Comparison of ENCODE assay signal across 19 cellular contexts in genomic region chr19:35712529-35712909, GRCh38. TPM values are rescaled to one million over a fixed set of nuclear protein-coding genes. Genes with fewer than 3 reads are reported as not detected.
A peak's percentile ranks its signal among the peaks of the same experiment; 100 is the strongest.
DNase-seq lines count a peak whose midpoint lies in the region; ATAC-seq and TF ChIP-seq lines count a peak whose summit lies in the region.
"Had no signal": no experiment of that assay in that cellular context is flagged by ENCODE, and none has a peak within 500 bp of the region (broad histone marks: within the 10 kb centered on the region; RNA-seq: fewer than 3 reads in every experiment).

No MANE protein-coding gene starts in this region.

- H3K4me1 ChIP-seq in GM23338 (ENCODE audit: insufficient read depth) (peaks cover 39% of the 10 kb centered on the region), smooth muscle cell (ENCODE audit: low read depth) (peaks cover 6% of the 10 kb centered on the region)

- H3K27me3 Mint-ChIP-seq in activated CD4-positive, alpha-beta T cell treated with anti-CD3 and anti-CD28 coated beads for 36 hours = no peaks in the 10 kb centered on the region
- H3K27me3 Mint-ChIP-seq in activated CD4-positive, alpha-beta T cell treated with anti-CD3 and anti-CD28 coated beads, Interleukin-2, amount 10 ng/mL, durations not matched to agents 7 days and 5 days = no peaks in the 10 kb centered on the region
- no peaks in the 10 kb centered on the region for H3K27me3 Mint-ChIP-seq in activated naive CD8-positive, alpha-beta T cell
- peaks cover 19% of the 10 kb centered on the region for H3K27me3 Mint-ChIP-seq in GM23338 (ENCODE audit: insufficient read depth, low read depth, poor library complexity)

- POLR2A ChIA-PET in activated CD4-positive, alpha-beta T cell treated with anti-CD3 and anti-CD28 coated beads for 36 hours (lab: Charles Lee) = interaction anchor here (0.6 to 4.0 kb wide), 9 partner anchors 11 to 724 kb away, joined by 3 to 34 read pairs (median 5); partner anchors contain the start of genes IGFLR1 and LIN37
- POLR2A ChIA-PET in activated CD4-positive, alpha-beta T cell treated with anti-CD3 and anti-CD28 coated beads, Interleukin-2, amount 10 ng/mL, durations not matched to agents 7 days and 5 days (lab: Charles Lee) = interaction anchor here (0.6 to 4.3 kb wide), 2 partner anchors 10 to 16 kb away, joined by 3 to 31 read pairs; no protein-coding TSS in a partner anchor

- intact Hi-C loops in activated CD4-positive, alpha-beta T cell treated with anti-CD3 and anti-CD28 coated beads for 36 hours (cut with DNase I, micrococcal nuclease) = loop anchor here (5.0 to 10.0 kb wide), 3 partner anchors 165 to 775 kb away; partner anchors contain the start of genes OVOL3 (in 1 of the 2), POLR2I (in 1 of the 2), TBCB (in 1 of the 2) and TMEM147 (in 1 of the 2)

- H3K27me3 ChIP-seq in GM23338 (ENCODE audit: insufficient read depth) (no peaks in the 10 kb centered on the region), smooth muscle cell (ENCODE audit: low read depth) (no peaks in the 10 kb centered on the region)
- H3K27me3 ChIP-seq: esophagus squamous epithelium, MG63, SJCRH30 had no signal

- H3K27ac ChIP-seq in GM23338 (ENCODE audit: low read depth) (no peak overlapping the region), smooth muscle cell (ENCODE audit: low read depth) (no peak overlapping the region)
- H3K27ac ChIP-seq: SJCRH30 had no signal

- H3K9me3 ChIP-seq in smooth muscle cell (replicated peaks; ENCODE audit: low read depth) = no peaks in the 10 kb centered on the region
- H3K9me3 ChIP-seq: esophagus squamous epithelium, MG63, SJCRH30 had no signal

- 90% methylated on average over 3 of the region's 3 CpGs for WGBS in smooth muscle cell (ENCODE audit: low lambda C conversion rate)

- peaks cover 2% of the 10 kb centered on the region for H3K9me3 Mint-ChIP-seq in activated CD4-positive, alpha-beta T cell treated with anti-CD3 and anti-CD28 coated beads for 36 hours (ENCODE audit: low read depth)
- H3K9me3 Mint-ChIP-seq in activated CD4-positive, alpha-beta T cell treated with anti-CD3 and anti-CD28 coated beads, Interleukin-2, amount 10 ng/mL, durations not matched to agents 7 days and 5 days = no peaks in the 10 kb centered on the region
- H3K9me3 Mint-ChIP-seq in activated naive CD8-positive, alpha-beta T cell (ENCODE audit: low read depth) = no peaks in the 10 kb centered on the region
- H3K9me3 Mint-ChIP-seq in GM23338 = no peaks in the 10 kb centered on the region
- H3K9me3 Mint-ChIP-seq: nephron had no signal

- H3K36me3 ChIP-seq in GM23338 (ENCODE audit: insufficient read depth) (no peaks in the 10 kb centered on the region), smooth muscle cell (ENCODE audit: low read depth) (no peaks in the 10 kb centered on the region)
- H3K36me3 ChIP-seq: esophagus squamous epithelium, MG63, SJCRH30 had no signal

- peaks cover 42% of the 10 kb centered on the region for H3K36me3 Mint-ChIP-seq in activated CD4-positive, alpha-beta T cell treated with anti-CD3 and anti-CD28 coated beads for 36 hours (ENCODE audit: low read depth)
- peaks cover 6% of the 10 kb centered on the region for H3K36me3 Mint-ChIP-seq in activated CD4-positive, alpha-beta T cell treated with anti-CD3 and anti-CD28 coated beads, Interleukin-2, amount 10 ng/mL, durations not matched to agents 7 days and 5 days (ENCODE audit: low read depth)
- peaks cover 7% of the 10 kb centered on the region for H3K36me3 Mint-ChIP-seq in activated naive CD8-positive, alpha-beta T cell
- peaks cover 3% of the 10 kb centered on the region; the same call in 1 of the 3 replicates for H3K36me3 Mint-ChIP-seq in GM23338 (ENCODE audit: low read depth)

- H2AFZ ChIP-seq in GM23338 (no peak overlapping the region), smooth muscle cell (ENCODE audit: low read depth) (no peak overlapping the region)

- H3F3A ChIP-seq in GM23338 (replicated peaks; ENCODE audit: low read depth) (peaks cover 10% of the 10 kb centered on the region; the same call in 1 of the 2 replicates), smooth muscle cell (ENCODE audit: low read depth) (no peaks in the 10 kb centered on the region)

- peak; percentile 78 for DNase-seq in activated CD4-positive, alpha-beta T cell treated with anti-CD3 and anti-CD28 coated beads for 36 hours
- no peak for DNase-seq in activated CD4-positive, alpha-beta T cell treated with anti-CD3 and anti-CD28 coated beads, Interleukin-2, amount 50 U/mL, for 4 hours
- DNase-seq in activated CD4-positive, alpha-beta T cell treated with anti-CD3 and anti-CD28 coated beads, Interleukin-2, amount 10 ng/mL, durations not matched to agents 7 days and 5 days = no peak
- peak; percentile 38 to 50 for DNase-seq in stimulated activated CD8-positive, alpha-beta memory T cell treated with anti-CD3 and anti-CD28 coated beads, Interleukin-2, amount 100 ng/mL, for 48 hours (ENCODE audit: low read depth in 2 of 2)
- DNase-seq in GM23338 (ENCODE audit: low spot score) (no peak), smooth muscle cell (lab: John Stamatoyannopoulos, UW; ENCODE audit: unreplicated experiment) (no peak)
- DNase-seq: amygdala, cortex of kidney, DMS 273 treated with DMSO at 0.1 percent for 48 hours, esophagus squamous epithelium, hippocampal formation, MG63, SJCRH30, trophoblast cell had no signal

- H4K20me1 ChIP-seq in GM23338 (replicated peaks; ENCODE audit: insufficient read depth) = no peaks in the 10 kb centered on the region; the same call in 1 of the 2 replicates
- H4K20me1 ChIP-seq in smooth muscle cell (ENCODE audit: low read depth) = no peaks in the 10 kb centered on the region

- TF ChIP-seq CTCF in GM23338 (conservative IDR thresholded peaks at IDR 0.05; ENCODE audit: low read depth in 2 of 2) (no peak), smooth muscle cell (IDR thresholded peaks at IDR 0.05; ENCODE audit: borderline replicate concordance, insufficient read depth, poor library complexity, severe bottlenecking) (no peak)

- H3K9ac ChIP-seq in smooth muscle cell (ENCODE audit: low read depth) = no peak overlapping the region

- no peaks in the 10 kb centered on the region for H3K9me2 ChIP-seq in GM23338 (ENCODE audit: insufficient read depth)

- H3K79me2 ChIP-seq in GM23338 (replicated peaks; ENCODE audit: insufficient read depth) (no peaks in the 10 kb centered on the region), smooth muscle cell (ENCODE audit: low read depth) (no peaks in the 10 kb centered on the region)

- CTCF ChIA-PET in activated CD4-positive, alpha-beta T cell treated with anti-CD3 and anti-CD28 coated beads for 36 hours (lab: Charles Lee) = interaction anchor here (0.6 to 8.6 kb wide), 6 partner anchors 10 to 65 kb away, joined by 3 to 106 read pairs (median 11); partner anchors contain the start of genes COX6B1, LIN37, PSENEN and U2AF1L4
- CTCF ChIA-PET in activated CD4-positive, alpha-beta T cell treated with anti-CD3 and anti-CD28 coated beads, Interleukin-2, amount 10 ng/mL, durations not matched to agents 7 days and 5 days (lab: Charles Lee) = interaction anchor here (0.6 to 6.0 kb wide), 9 partner anchors 7 to 276 kb away, joined by 3 to 72 read pairs (median 4); partner anchors contain the start of genes IGFLR1, LIN37 and ZBTB32

- H3K4me3 Mint-ChIP-seq in activated CD4-positive, alpha-beta T cell treated with anti-CD3 and anti-CD28 coated beads for 36 hours = peak overlapping the region; percentile 97
- H3K4me3 Mint-ChIP-seq in activated CD4-positive, alpha-beta T cell treated with anti-CD3 and anti-CD28 coated beads, Interleukin-2, amount 10 ng/mL, durations not matched to agents 7 days and 5 days = peak overlapping the region; percentile 87
- H3K4me3 Mint-ChIP-seq in activated naive CD8-positive, alpha-beta T cell = peak overlapping the region; percentile 93
- H3K4me3 Mint-ChIP-seq in GM23338 = no peak overlapping the region

- H3K4me1 Mint-ChIP-seq in activated CD4-positive, alpha-beta T cell treated with anti-CD3 and anti-CD28 coated beads for 36 hours = peaks cover 43% of the 10 kb centered on the region
- peaks cover 70% of the 10 kb centered on the region for H3K4me1 Mint-ChIP-seq in activated CD4-positive, alpha-beta T cell treated with anti-CD3 and anti-CD28 coated beads, Interleukin-2, amount 10 ng/mL, durations not matched to agents 7 days and 5 days
- H3K4me1 Mint-ChIP-seq in activated naive CD8-positive, alpha-beta T cell (ENCODE audit: low read depth) = peaks cover 53% of the 10 kb centered on the region
- peaks cover 47% of the 10 kb centered on the region for H3K4me1 Mint-ChIP-seq in GM23338

- peak overlapping the region; percentile 100 for H3K27ac Mint-ChIP-seq in activated CD4-positive, alpha-beta T cell treated with anti-CD3 and anti-CD28 coated beads for 36 hours
- peak overlapping the region; percentile 99 for H3K27ac Mint-ChIP-seq in activated CD4-positive, alpha-beta T cell treated with anti-CD3 and anti-CD28 coated beads, Interleukin-2, amount 10 ng/mL, durations not matched to agents 7 days and 5 days
- peak overlapping the region; percentile 99 for H3K27ac Mint-ChIP-seq in activated naive CD8-positive, alpha-beta T cell
- H3K27ac Mint-ChIP-seq in GM23338 = no peak overlapping the region
- H3K27ac Mint-ChIP-seq: nephron had no signal

- no peak overlapping the region for H3K4me2 ChIP-seq in GM23338
- no peak overlapping the region for H3K4me2 ChIP-seq in smooth muscle cell

- ATAC-seq in activated CD4-positive, alpha-beta T cell treated with anti-CD3 and anti-CD28 coated beads for 36 hours = no peak
- no peak for ATAC-seq in GM23338
- ATAC-seq in HG02678 (IDR thresholded peaks at IDR 0.05; ENCODE audit: unreplicated experiment) = no peak
- ATAC-seq: left lobe of liver had no signal

- H3K4me3 ChIP-seq in GM23338 = no peak overlapping the region
- no peak overlapping the region for H3K4me3 ChIP-seq in smooth muscle cell
- H3K4me3 ChIP-seq: esophagus squamous epithelium, MG63, SJCRH30 had no signal

RNA-seq across cellular contexts. Expression of gene KMT2B, which starts 5.3 kb away (rescaled TPM):
- total RNA-seq in activated CD4-positive, alpha-beta T cell treated with anti-CD3 and anti-CD28 coated beads for 36 hours = 10 to 100 TPM; 48.6 to 49.4 TPM
- 10 to 100 TPM; 65.1 to 67.2 TPM for total RNA-seq in activated CD4-positive, alpha-beta T cell treated with anti-CD3 and anti-CD28 coated beads, Interleukin-2, amount 10 ng/mL, durations not matched to agents 7 days and 5 days
- 36.2 and 49.8 TPM in 2 replicates for total RNA-seq in GM23338 (2014; rRNA removed; shearing (Covaris generic))
- polyA plus RNA-seq in GM23338 (2016; fragmentation: Nextera tagmentation; extraction: Ambion mirVana) (15.5 and 15.8 TPM in 2 replicates), smooth muscle cell (8.8 and 11.2 TPM in 2 replicates)
- 10.5 and 31.1 TPM in 2 replicates for total RNA-seq in smooth muscle cell

RNA-seq across cellular contexts. Expression of gene ZBTB32, which starts 8.2 kb away (rescaled TPM):
- total RNA-seq in activated CD4-positive, alpha-beta T cell treated with anti-CD3 and anti-CD28 coated beads for 36 hours = 100 to 1,000 TPM; 232 to 265 TPM
- 10 to 100 TPM; 15.4 to 17.3 TPM for total RNA-seq in activated CD4-positive, alpha-beta T cell treated with anti-CD3 and anti-CD28 coated beads, Interleukin-2, amount 10 ng/mL, durations not matched to agents 7 days and 5 days
- total RNA-seq in GM23338 (2014; rRNA removed; shearing (Covaris generic)) = 1.8 TPM in 1 of 2 replicates, not detected in the other
- polyA plus RNA-seq in GM23338 (2016; fragmentation: Nextera tagmentation; extraction: Ambion mirVana) = 0.45 and 0.65 TPM in 2 replicates
- total RNA-seq in smooth muscle cell = not detected in 2 replicates
- 1.0 and 1.3 TPM in 2 replicates for polyA plus RNA-seq in smooth muscle cell
- total RNA-seq: HT1080, SJCRH30 had no signal

RNA-seq across cellular contexts. Expression of gene IGFLR1, which starts 29.7 kb away (rescaled TPM):
- 10 to 100 TPM; 71.4 to 80.2 TPM for total RNA-seq in activated CD4-positive, alpha-beta T cell treated with anti-CD3 and anti-CD28 coated beads for 36 hours
- total RNA-seq in activated CD4-positive, alpha-beta T cell treated with anti-CD3 and anti-CD28 coated beads, Interleukin-2, amount 10 ng/mL, durations not matched to agents 7 days and 5 days = 10 to 100 TPM; 53.7 to 54.6 TPM
- 7.8 and 14.4 TPM in 2 replicates for total RNA-seq in GM23338 (2014; rRNA removed; shearing (Covaris generic))
- polyA plus RNA-seq in GM23338 (2016; fragmentation: Nextera tagmentation; extraction: Ambion mirVana) (17.8 and 18.1 TPM in 2 replicates), smooth muscle cell (1.4 and 6.3 TPM in 2 replicates)
- 1.2 and 1.7 TPM in 2 replicates for total RNA-seq in smooth muscle cell

RNA-seq across cellular contexts. Expression of gene U2AF1L4, which starts 32.7 kb away (rescaled TPM):
- 10 to 100 TPM; 31.6 to 37.5 TPM for total RNA-seq in activated CD4-positive, alpha-beta T cell treated with anti-CD3 and anti-CD28 coated beads for 36 hours
- total RNA-seq in activated CD4-positive, alpha-beta T cell treated with anti-CD3 and anti-CD28 coated beads, Interleukin-2, amount 10 ng/mL, durations not matched to agents 7 days and 5 days = 10 to 100 TPM; 35.0 to 38.1 TPM
- total RNA-seq in GM23338 (2014; rRNA removed; shearing (Covaris generic)) = 13.1 and 14.3 TPM in 2 replicates
- polyA plus RNA-seq in GM23338 (2016; fragmentation: Nextera tagmentation; extraction: Ambion mirVana) (20.0 and 23.7 TPM in 2 replicates), smooth muscle cell (29.3 and 31.5 TPM in 2 replicates)
- 14.6 and 17.0 TPM in 2 replicates for total RNA-seq in smooth muscle cell

RNA-seq across cellular contexts. Expression of gene PSENEN, which starts 32.9 kb away (rescaled TPM):
- 10 to 100 TPM; 36.0 to 37.9 TPM for total RNA-seq in activated CD4-positive, alpha-beta T cell treated with anti-CD3 and anti-CD28 coated beads for 36 hours
- 10 to 100 TPM; 41.7 to 46.3 TPM for total RNA-seq in activated CD4-positive, alpha-beta T cell treated with anti-CD3 and anti-CD28 coated beads, Interleukin-2, amount 10 ng/mL, durations not matched to agents 7 days and 5 days
- 18.5 and 20.6 TPM in 2 replicates for total RNA-seq in GM23338 (2014; rRNA removed; shearing (Covaris generic))
- polyA plus RNA-seq in GM23338 (2016; fragmentation: Nextera tagmentation; extraction: Ambion mirVana) = 175 and 197 TPM in 2 replicates
- total RNA-seq in smooth muscle cell = 53.3 and 65.4 TPM in 2 replicates
- polyA plus RNA-seq in smooth muscle cell = 137 and 167 TPM in 2 replicates

Comparison
In these comparisons a context has a peak if more than half of its experiments do, and no peak if none do; other contexts are left out.
1. DNase-seq: peak in activated CD4-positive, alpha-beta T cell treated with anti-CD3 and anti-CD28 coated beads for 36 hours (single experiment) and stimulated activated CD8-positive, alpha-beta memory T cell treated with anti-CD3 and anti-CD28 coated beads, Interleukin-2, amount 100 ng/mL, for 48 hours (2 of 2); none in activated CD4-positive, alpha-beta T cell treated with anti-CD3 and anti-CD28 coated beads, Interleukin-2, amount 50 U/mL, for 4 hours (0 of 2), activated CD4-positive, alpha-beta T cell treated with anti-CD3 and anti-CD28 coated beads, Interleukin-2, amount 10 ng/mL, durations not matched to agents 7 days and 5 days (single experiment), GM23338 (single experiment) and smooth muscle cell (single experiment).